Comparison of ENCODE assay signal across 1 cellular context in genomic region chr3:69143605-69144004, GRCh38.
TF ChIP-seq lines count a peak whose summit lies in the region.

No MANE protein-coding gene starts in this region.

TF ChIP-seq in K562, 482 proteins besides CTCF, POLR2A, EP300 and RAD21 (continued from another document and continues in another):
- TF ChIP-seq RERE (CRISPR knock-in tag; IDR thresholded peaks at IDR 0.05; ENCODE audit: borderline replicate concordance) (no peak), FOXK2 (conservative IDR thresholded peaks at IDR 0.05 in 1 of 2, IDR thresholded peaks at IDR 0.05 in 1 of 2; ENCODE audit: low read depth in 2 of 2) (no peak; a peak in 1 of 4 replicates), ETV1 (tag; conservative IDR thresholded peaks at IDR 0.05; ENCODE audit: low read depth) (0 out of 2 replicates have a peak, but pooled peaks have one; percentile 19), ZSCAN29 (IDR thresholded peaks at IDR 0.05) (no peak), MECOM (CRISPR knock-in tag; IDR thresholded peaks at IDR 0.05) (no peak), ZNF12 (CRISPR knock-in tag; IDR thresholded peaks at IDR 0.05) (no peak), KDM5B (IDR thresholded peaks at IDR 0.05; ENCODE audit: insufficient replicate concordance, low read depth, low read length) (no peak), DDX20 (tag; IDR thresholded peaks at IDR 0.05; ENCODE audit: low read depth) (peak; percentile 33; the same call in 1 of the 2 replicates), ZFX (CRISPR knock-in tag; IDR thresholded peaks at IDR 0.05) (no peak), E2F3 (CRISPR knock-in tag; IDR thresholded peaks at IDR 0.05) (no peak), HDAC1 (IDR thresholded peaks at IDR 0.05) (no peak), SUPT5H (IDR thresholded peaks at IDR 0.05) (no peak), PATZ1 (CRISPR knock-in tag; IDR thresholded peaks at IDR 0.05; ENCODE audit: borderline replicate concordance) (no peak), SRSF7 (optimal IDR thresholded peaks at IDR 0.05; ENCODE audit: low read depth, low read length) (no peak), TBL1XR1 (IDR thresholded peaks at IDR 0.05; ENCODE audit: low read length in 2 of 2) (no peak), ZFP30 (CRISPR knock-in tag; IDR thresholded peaks at IDR 0.05; ENCODE audit: borderline replicate concordance) (no peak), SNRNP70 (optimal IDR thresholded peaks at IDR 0.05; ENCODE audit: low read depth, low read length) (no peak), TGIF2 (CRISPR knock-in tag; IDR thresholded peaks at IDR 0.05) (no peak), ZNF79 (CRISPR knock-in tag; IDR thresholded peaks at IDR 0.05; ENCODE audit: low read depth) (no peak), ZBTB5 (IDR thresholded peaks at IDR 0.05) (no peak), BACH1 (tag; IDR thresholded peaks at IDR 0.05) (peak; percentile 86), PURB (CRISPR knock-in tag; IDR thresholded peaks at IDR 0.05; ENCODE audit: low read depth) (no peak), XRCC3 (IDR thresholded peaks at IDR 0.05) (no peak), PHF21A (IDR thresholded peaks at IDR 0.05; ENCODE audit: borderline replicate concordance, low read depth) (no peak), THRB (CRISPR knock-in tag; conservative IDR thresholded peaks at IDR 0.05) (no peak), MTA3 (IDR thresholded peaks at IDR 0.05; ENCODE audit: borderline replicate concordance) (no peak), HSF4 (CRISPR knock-in tag; IDR thresholded peaks at IDR 0.05; ENCODE audit: borderline replicate concordance) (no peak), GTF2F1 (IDR thresholded peaks at IDR 0.05; ENCODE audit: low read depth, low read length) (no peak), NFE2 (IDR thresholded peaks at IDR 0.05; ENCODE audit: low read depth) (peak; percentile 95), ZNF184 (CRISPR knock-in tag; IDR thresholded peaks at IDR 0.05) (no peak), ELF1 (tag; IDR thresholded peaks at IDR 0.05) (no peak), TAF7 (tag; IDR thresholded peaks at IDR 0.05) (no peak), GTF2B (IDR thresholded peaks at IDR 0.05; ENCODE audit: extremely low read depth, insufficient read length) (no peak), YBX1 (IDR thresholded peaks at IDR 0.05) (no peak), NONO (IDR thresholded peaks at IDR 0.05; ENCODE audit: low read depth in 2 of 2, low read length in 1 of 2) (no peak), ZKSCAN1 (IDR thresholded peaks at IDR 0.05; ENCODE audit: low read depth, low read length) (no peak), BCLAF1 (IDR thresholded peaks at IDR 0.05; ENCODE audit: borderline replicate concordance in 1 of 2, control insufficient read depth in 1 of 2, low read depth in 2 of 2, low read length in 1 of 2) (no peak), TCF7 (IDR thresholded peaks at IDR 0.05; ENCODE audit: borderline replicate concordance) (no peak), TRIM25 (IDR thresholded peaks at IDR 0.05; ENCODE audit: borderline replicate concordance) (no peak), ILF3 (IDR thresholded peaks at IDR 0.05; ENCODE audit: borderline replicate concordance) (no peak), TCF7L2 (IDR thresholded peaks at IDR 0.05; ENCODE audit: low read depth, low read length) (no peak), CREM (IDR thresholded peaks at IDR 0.05; ENCODE audit: low read depth) (peak; percentile 44; the same call in 1 of the 2 replicates)
- TF ChIP-seq, protein P1, sequence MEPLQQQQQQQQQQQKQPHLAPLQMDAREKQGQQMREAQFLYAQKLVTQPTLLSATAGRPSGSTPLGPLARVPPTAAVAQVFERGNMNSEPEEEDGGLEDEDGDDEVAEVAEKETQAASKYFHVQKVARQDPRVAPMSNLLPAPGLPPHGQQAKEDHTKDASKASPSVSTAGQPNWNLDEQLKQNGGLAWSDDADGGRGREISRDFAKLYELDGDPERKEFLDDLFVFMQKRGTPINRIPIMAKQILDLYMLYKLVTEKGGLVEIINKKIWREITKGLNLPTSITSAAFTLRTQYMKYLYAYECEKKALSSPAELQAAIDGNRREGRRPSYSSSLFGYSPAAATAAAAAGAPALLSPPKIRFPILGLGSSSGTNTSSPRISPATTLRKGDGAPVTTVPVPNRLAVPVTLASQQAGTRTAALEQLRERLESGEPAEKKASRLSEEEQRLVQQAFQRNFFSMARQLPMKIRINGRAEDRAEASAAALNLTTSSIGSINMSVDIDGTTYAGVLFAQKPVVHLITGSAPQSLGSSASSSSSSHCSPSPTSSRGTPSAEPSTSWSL (CRISPR knock-in tag; IDR thresholded peaks at IDR 0.05; ENCODE audit: borderline replicate concordance): no peak
- TF ChIP-seq, protein P2, sequence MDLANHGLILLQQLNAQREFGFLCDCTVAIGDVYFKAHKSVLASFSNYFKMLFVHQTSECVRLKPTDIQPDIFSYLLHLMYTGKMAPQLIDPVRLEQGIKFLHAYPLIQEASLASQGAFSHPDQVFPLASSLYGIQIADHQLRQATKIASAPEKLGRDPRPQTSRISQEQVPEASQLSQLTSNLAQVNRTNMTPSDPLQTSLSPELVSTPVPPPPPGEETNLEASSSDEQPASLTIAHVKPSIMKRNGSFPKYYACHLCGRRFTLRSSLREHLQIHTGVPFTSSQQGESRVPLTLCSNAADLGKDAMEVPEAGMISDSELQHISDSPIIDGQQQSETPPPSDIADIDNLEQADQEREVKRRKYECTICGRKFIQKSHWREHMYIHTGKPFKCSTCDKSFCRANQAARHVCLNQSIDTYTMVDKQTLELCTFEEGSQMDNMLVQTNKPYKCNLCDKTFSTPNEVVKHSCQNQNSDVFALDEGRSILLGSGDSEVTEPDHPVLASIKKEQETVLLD (IDR thresholded peaks at IDR 0.05): no peak
- TF ChIP-seq, protein P3, sequence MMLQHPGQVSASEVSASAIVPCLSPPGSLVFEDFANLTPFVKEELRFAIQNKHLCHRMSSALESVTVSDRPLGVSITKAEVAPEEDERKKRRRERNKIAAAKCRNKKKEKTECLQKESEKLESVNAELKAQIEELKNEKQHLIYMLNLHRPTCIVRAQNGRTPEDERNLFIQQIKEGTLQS (IDR thresholded peaks at IDR 0.05): peak; percentile 90
- TF ChIP-seq, protein P3 (CRISPR knock-in tag; conservative IDR thresholded peaks at IDR 0.05): no peak
